In the genomic region with DNA sequence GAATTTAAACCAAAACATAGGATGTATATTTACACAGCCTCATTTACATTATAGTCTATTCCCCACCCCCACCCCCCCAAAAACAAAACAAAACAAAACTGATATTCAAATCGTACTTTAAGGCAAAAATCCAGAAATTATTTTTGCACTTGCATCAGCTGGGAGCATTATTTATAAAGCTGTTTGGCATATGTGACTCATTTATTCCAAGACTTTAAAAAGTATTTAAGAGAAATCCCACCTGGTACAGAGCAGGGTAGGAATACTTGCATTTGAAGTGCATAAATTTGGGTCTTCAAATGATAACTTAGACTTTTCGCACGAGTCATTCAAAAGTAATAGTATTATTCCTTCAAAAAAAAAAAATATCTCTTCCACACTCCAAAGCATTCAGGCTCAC, we compare ENCODE assay signal across 1 cellular context.
TF ChIP-seq lines count a peak whose summit lies in the region.

No MANE protein-coding gene starts in this region.

TF ChIP-seq in HCT116, 20 proteins besides CTCF, POLR2A, EP300 and RAD21 (continued from another document):
- no peak for TF ChIP-seq REST (IDR thresholded peaks at IDR 0.05; ENCODE audit: low read depth)
- TF ChIP-seq JUND (IDR thresholded peaks at IDR 0.05) = no peak
- no peak for TF ChIP-seq EZH2 (IDR thresholded peaks at IDR 0.05)
- no peak for TF ChIP-seq SRF (IDR thresholded peaks at IDR 0.05; ENCODE audit: low read depth)
- no peak for TF ChIP-seq ZFX (IDR thresholded peaks at IDR 0.05)
- no peak for TF ChIP-seq CEBPB (IDR thresholded peaks at IDR 0.05; ENCODE audit: low read depth)
